Comparison of ENCODE assay signal across 13 cellular contexts in genomic region chr1:107451735-107452134, GRCh38.
DNase-seq lines count a peak whose midpoint lies in the region; ATAC-seq and TF ChIP-seq lines count a peak whose summit lies in the region.
"Had no signal": no experiment of that assay in that cellular context is flagged by ENCODE, and none has a peak within 500 bp of the region (broad histone marks: within the 10 kb centered on the region; RNA-seq: fewer than 3 reads in every experiment).

No MANE protein-coding gene starts in this region.

- peak; percentile 64 for ATAC-seq in GM19455 (IDR thresholded peaks at IDR 0.05; ENCODE audit: unreplicated experiment)
- ATAC-seq in HG02938 (IDR thresholded peaks at IDR 0.05; ENCODE audit: unreplicated experiment): peak; percentile 53

- no peak overlapping the region for H3K27ac ChIP-seq in breast epithelium
- H3K27ac ChIP-seq: adrenal gland, SJSA1 had no signal

- no peak for DNase-seq in NCI-H524 treated with DMSO at 0.1 percent for 48 hours (lab: John Stamatoyannopoulos, UW)
- no peak for DNase-seq in breast epithelium (ENCODE audit: low spot score in 2 of 2)
- DNase-seq in Ammon's horn (ENCODE audit: low spot score): no peak
- no peak for DNase-seq in CD1c-positive myeloid dendritic cell (ENCODE audit: extremely low spot score)
- DNase-seq: activated CD4-positive, alpha-beta memory T cell treated with anti-CD3 and anti-CD28 coated beads for 36 hours; adrenal gland; NCI-H2107; stimulated activated CD4-positive, alpha-beta T cell treated with anti-CD3 and anti-CD28 coated beads, Interleukin-12 subunit alpha, Interleukin-12 subunit beta, amount 100 ng/mL, for 4 hours had no signal

- H3K27me3 ChIP-seq in breast epithelium: no peaks in the 10 kb centered on the region
- H3K27me3 ChIP-seq: adrenal gland, SJSA1 had no signal

- H3K9me3 Mint-ChIP-seq in IgD-negative memory B cell: peaks cover 0 to 7% (median 2%) of the 10 kb centered on the region in 3 donors
- H3K9me3 Mint-ChIP-seq: activated CD4-positive, alpha-beta memory T cell treated with anti-CD3 and anti-CD28 coated beads for 36 hours had no signal

- no peaks in the 10 kb centered on the region for H3K36me3 ChIP-seq in breast epithelium
- H3K36me3 ChIP-seq: adrenal gland, SJSA1 had no signal

- H3K4me1 ChIP-seq in breast epithelium: no peaks in the 10 kb centered on the region
- H3K4me1 ChIP-seq: adrenal gland, SJSA1 had no signal

- intact Hi-C loops in breast epithelium (cut with DNase I; ENCODE audit: low total_unique reads): loop anchor here (5.0 kb wide), 1 partner anchor 391 kb away; no protein-coding TSS in a partner anchor

- peaks cover 43 to 69% (median 48%) of the 10 kb centered on the region in 3 donors for H3K4me1 Mint-ChIP-seq in IgD-negative memory B cell

- peak overlapping the region; percentile 77 to 95 (median 82) for H3K4me3 Mint-ChIP-seq in IgD-negative memory B cell
- H3K4me3 Mint-ChIP-seq: activated CD4-positive, alpha-beta memory T cell treated with anti-CD3 and anti-CD28 coated beads for 36 hours had no signal

- H3K27ac Mint-ChIP-seq in IgD-negative memory B cell: peak overlapping the region; percentile 89 to 99 (median 91)
- H3K27ac Mint-ChIP-seq: activated CD4-positive, alpha-beta memory T cell treated with anti-CD3 and anti-CD28 coated beads for 36 hours had no signal

- no peaks in the 10 kb centered on the region for H3K9me3 ChIP-seq in breast epithelium
- H3K9me3 ChIP-seq: adrenal gland, SJSA1 had no signal

- peaks cover 4% of the 10 kb centered on the region for H3K36me3 Mint-ChIP-seq in IgD-negative memory B cell
- H3K36me3 Mint-ChIP-seq: activated CD4-positive, alpha-beta memory T cell treated with anti-CD3 and anti-CD28 coated beads for 36 hours had no signal

- no peak for TF ChIP-seq POLR2A in breast epithelium (IDR thresholded peaks at IDR 0.05)

- TF ChIP-seq CTCF in GM12875 (IDR thresholded peaks at IDR 0.05; ENCODE audit: borderline replicate concordance, insufficient read depth, low read depth, low read length) (no peak), breast epithelium (IDR thresholded peaks at IDR 0.05) (no peak)

- no peaks in the 10 kb centered on the region for H3K27me3 Mint-ChIP-seq in IgD-negative memory B cell
- H3K27me3 Mint-ChIP-seq: activated CD4-positive, alpha-beta memory T cell treated with anti-CD3 and anti-CD28 coated beads for 36 hours had no signal

- peak overlapping the region; percentile 15 for H3K4me3 ChIP-seq in GM12875 (ENCODE audit: low read depth, low read length)
- H3K4me3 ChIP-seq in breast epithelium: no peak overlapping the region
- H3K4me3 ChIP-seq: adrenal gland, SJSA1 had no signal
